9 cellular contexts compared by ENCODE assay signal in genomic region chr1:34742667-34743270, GRCh38. TPM values are rescaled to one million over a fixed set of nuclear protein-coding genes. Genes with fewer than 3 reads are reported as not detected.
A peak's percentile ranks its signal among the peaks of the same experiment; 100 is the strongest.
DNase-seq lines count a peak whose midpoint lies in the region; ATAC-seq, FAIRE-seq and TF ChIP-seq lines count a peak whose summit lies in the region.
"Had no signal": no experiment of that assay in that cellular context is flagged by ENCODE, and none has a peak within 500 bp of the region (broad histone marks: within the 10 kb centered on the region; RNA-seq: fewer than 3 reads in every experiment).

No MANE protein-coding gene starts in this region.

- H3K9me3 ChIP-seq in mucosa of descending colon = no peaks in the 10 kb centered on the region

- H3K27ac Mint-ChIP-seq in activated CD8-positive, alpha-beta memory T cell treated with anti-CD3 and anti-CD28 coated beads, Interleukin-2, amount 10 ng/mL, durations not matched to agents 7 days and 5 days = no peak overlapping the region
- no peak overlapping the region for H3K27ac Mint-ChIP-seq in endothelial cell (ENCODE audit: unreplicated experiment)

- no peaks in the 10 kb centered on the region for H3K36me3 ChIP-seq in mucosa of descending colon (ENCODE audit: low read depth)

- DNase-seq in GM12892 (ENCODE audit: insufficient read length) (peak; percentile 90), HL-60 (ENCODE audit: low read depth in 1 of 2, low spot score in 1 of 2) (peak; percentile 45 to 62), NOMO-1 (lab: John Stamatoyannopoulos, UW; ENCODE audit: unreplicated experiment in 2 of 2) (peak; percentile 36 to 72), endothelial cell (ENCODE audit: low spot score) (peak; percentile 98), mucosa of descending colon (peak; percentile 74 to 91 (median 87))
- DNase-seq in activated CD8-positive, alpha-beta memory T cell treated with anti-CD3 and anti-CD28 coated beads, Interleukin-2, amount 10 ng/mL, durations not matched to agents 7 days and 5 days = peak; percentile 81
- peak; percentile 36 to 42 for DNase-seq in stimulated activated CD8-positive, alpha-beta memory T cell treated with anti-CD3 and anti-CD28 coated beads, Interleukin-4, amount 100 ng/mL, for 1 hour (ENCODE audit: low read depth in 2 of 2, low spot score in 1 of 2)

- H3K27me3 Mint-ChIP-seq in activated CD8-positive, alpha-beta memory T cell treated with anti-CD3 and anti-CD28 coated beads, Interleukin-2, amount 10 ng/mL, durations not matched to agents 7 days and 5 days = peaks cover 5% of the 10 kb centered on the region
- H3K27me3 Mint-ChIP-seq in endothelial cell (ENCODE audit: unreplicated experiment) = peaks cover 9% of the 10 kb centered on the region

- H3K27ac ChIP-seq in HL-60 (replicated peaks) = no peak overlapping the region

- H3K4me1 Mint-ChIP-seq in activated CD8-positive, alpha-beta memory T cell treated with anti-CD3 and anti-CD28 coated beads, Interleukin-2, amount 10 ng/mL, durations not matched to agents 7 days and 5 days = no peaks in the 10 kb centered on the region
- peaks cover 4% of the 10 kb centered on the region for H3K4me1 Mint-ChIP-seq in endothelial cell (ENCODE audit: unreplicated experiment)

- intact Hi-C loops in mucosa of descending colon (cut with DNase I, micrococcal nuclease) = loop anchor here in 1 of 2 donors (2.0 kb wide), 1 partner anchor 282 kb away; no protein-coding TSS in a partner anchor

- no peaks in the 10 kb centered on the region for H3K27me3 ChIP-seq in HL-60 (ENCODE audit: insufficient read depth, poor library complexity, severe bottlenecking)

- H3K9me3 Mint-ChIP-seq in activated CD8-positive, alpha-beta memory T cell treated with anti-CD3 and anti-CD28 coated beads, Interleukin-2, amount 10 ng/mL, durations not matched to agents 7 days and 5 days (ENCODE audit: low read depth) = no peaks in the 10 kb centered on the region
- no peaks in the 10 kb centered on the region for H3K9me3 Mint-ChIP-seq in endothelial cell (ENCODE audit: unreplicated experiment)

- CTCF ChIA-PET in activated CD8-positive, alpha-beta memory T cell treated with anti-CD3 and anti-CD28 coated beads, Interleukin-2, amount 10 ng/mL, durations not matched to agents 7 days and 5 days (lab: Charles Lee) = interaction anchor here (0.7 to 2.6 kb wide), 22 partner anchors 8 to 1110 kb away, joined by 3 to 20 read pairs (median 4); partner anchors contain the start of genes GJB5 and SMIM12

- peak; percentile 89 for TF ChIP-seq CTCF in HL-60 (IDR thresholded peaks at IDR 0.05; ENCODE audit: insufficient read depth, low read length)
- TF ChIP-seq CTCF in endothelial cell (IDR thresholded peaks at IDR 0.05; ENCODE audit: unreplicated experiment) = peak; percentile 84
- TF ChIP-seq CTCF in mucosa of descending colon (IDR thresholded peaks at IDR 0.05) = peak; percentile 92

- no peaks in the 10 kb centered on the region for H3K4me1 ChIP-seq in mucosa of descending colon (ENCODE audit: low read depth)

- TF ChIP-seq POLR2A in GM12892 (IDR thresholded peaks at IDR 0.05; ENCODE audit: low read depth, low read length) = no peak

- no peaks in the 10 kb centered on the region for H3K36me3 Mint-ChIP-seq in activated CD8-positive, alpha-beta memory T cell treated with anti-CD3 and anti-CD28 coated beads, Interleukin-2, amount 10 ng/mL, durations not matched to agents 7 days and 5 days
- no peaks in the 10 kb centered on the region for H3K36me3 Mint-ChIP-seq in endothelial cell (ENCODE audit: low read depth, unreplicated experiment)

- H3K4me3 Mint-ChIP-seq in activated CD8-positive, alpha-beta memory T cell treated with anti-CD3 and anti-CD28 coated beads, Interleukin-2, amount 10 ng/mL, durations not matched to agents 7 days and 5 days = no peak overlapping the region
- H3K4me3 Mint-ChIP-seq in endothelial cell (ENCODE audit: unreplicated experiment) = no peak overlapping the region

- peak; percentile 95 for ATAC-seq in activated CD8-positive, alpha-beta memory T cell treated with anti-CD3 and anti-CD28 coated beads, Interleukin-2, amount 10 ng/mL, durations not matched to agents 7 days and 5 days
- peak; percentile 96 for ATAC-seq in mucosa of descending colon
- no peak for ATAC-seq in HG02571 (IDR thresholded peaks at IDR 0.05; ENCODE audit: unreplicated experiment)

- FAIRE-seq in GM12892 (lab: Jason Lieb, UNC) = peak; percentile 87
- FAIRE-seq: islet of Langerhans had no signal

- H3K4me3 ChIP-seq in HL-60 (replicated peaks; ENCODE audit: insufficient read depth, low read length) = no peak overlapping the region
- no peak overlapping the region for H3K4me3 ChIP-seq in mucosa of descending colon

RNA-seq across cellular contexts. Expression of gene GJB5, which starts 12.1 kb away (rescaled TPM):
- polyA plus RNA-seq in GM12892 (2012; ENCODE audit: missing spikeins) = not detected
- not detected for total RNA-seq in activated CD8-positive, alpha-beta memory T cell treated with anti-CD3 and anti-CD28 coated beads, Interleukin-2, amount 10 ng/mL, durations not matched to agents 7 days and 5 days
- total RNA-seq in endothelial cell (ENCODE audit: unreplicated experiment) (not detected), mucosa of descending colon (not detected)

RNA-seq across cellular contexts. Expression of gene GJB4, which starts 16.8 kb away (rescaled TPM):
- polyA plus RNA-seq in GM12892 (2012; ENCODE audit: missing spikeins) = not detected
- not detected for total RNA-seq in activated CD8-positive, alpha-beta memory T cell treated with anti-CD3 and anti-CD28 coated beads, Interleukin-2, amount 10 ng/mL, durations not matched to agents 7 days and 5 days
- total RNA-seq in endothelial cell (ENCODE audit: unreplicated experiment) (not detected), mucosa of descending colon (not detected)

RNA-seq across cellular contexts. Expression of gene GJB3, which starts 38.2 kb away (rescaled TPM):
- not detected for polyA plus RNA-seq in GM12892 (2012; ENCODE audit: missing spikeins)
- not detected for total RNA-seq in activated CD8-positive, alpha-beta memory T cell treated with anti-CD3 and anti-CD28 coated beads, Interleukin-2, amount 10 ng/mL, durations not matched to agents 7 days and 5 days
- total RNA-seq in endothelial cell (ENCODE audit: unreplicated experiment) = 9.6 TPM
- total RNA-seq in mucosa of descending colon = 1 to 10 TPM; 2.7 to 6.1 (median 4.5) TPM

RNA-seq across cellular contexts. Expression of gene GJA4, which starts 50.0 kb away (rescaled TPM):
- not detected for polyA plus RNA-seq in GM12892 (2012; ENCODE audit: missing spikeins)
- not detected for total RNA-seq in activated CD8-positive, alpha-beta memory T cell treated with anti-CD3 and anti-CD28 coated beads, Interleukin-2, amount 10 ng/mL, durations not matched to agents 7 days and 5 days
- total RNA-seq in endothelial cell (ENCODE audit: unreplicated experiment) = 347 TPM
- total RNA-seq in mucosa of descending colon = 1 to 10 TPM in 2 of 3 donors, under 1 TPM in 1; 0.84 to 4.1 (median 2.7) TPM

Comparison
In these comparisons a context has a peak if more than half of its experiments do, and no peak if none do; other contexts are left out.
1. DNase-seq: peak in every context shown above with its lines; median percentile 98 in endothelial cell; 90 in GM12892; 87 in mucosa of descending colon; 81 in activated CD8-positive, alpha-beta memory T cell treated with anti-CD3 and anti-CD28 coated beads, Interleukin-2, amount 10 ng/mL, durations not matched to agents 7 days and 5 days; 54 in NOMO-1; 54 in HL-60; 39 in stimulated activated CD8-positive, alpha-beta memory T cell treated with anti-CD3 and anti-CD28 coated beads, Interleukin-4, amount 100 ng/mL, for 1 hour.